In the genomic region with DNA sequence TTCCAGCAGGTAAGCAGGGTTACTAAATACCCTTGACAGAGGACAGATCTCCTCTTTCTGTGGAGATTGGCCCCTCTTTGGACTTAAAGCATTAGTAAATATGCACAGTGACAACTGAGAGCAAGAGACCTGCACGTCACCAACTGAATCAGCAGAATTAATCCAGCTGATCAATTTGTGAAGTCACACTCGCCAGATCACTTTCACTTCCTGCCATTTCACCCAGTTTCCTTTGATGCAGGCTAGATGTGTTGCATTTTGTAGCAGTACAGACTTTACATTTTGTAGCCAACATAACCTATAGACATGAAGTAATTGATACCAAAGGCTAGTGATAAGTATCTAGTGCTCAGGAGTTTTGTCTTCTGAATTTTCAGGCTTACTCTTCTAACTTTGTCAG, we compare ENCODE assay signal across 15 cellular contexts.
"Had no signal": no experiment of that assay in that cellular context is flagged by ENCODE, and none has a peak within 500 bp of the region (broad histone marks: within the 10 kb centered on the region; RNA-seq: fewer than 3 reads in every experiment).

No MANE protein-coding gene starts in this region.

- ATAC-seq: activated CD8-positive, alpha-beta T cell treated with anti-CD3 and anti-CD28 coated beads, Interleukin-2, amount 10 ng/mL, durations not matched to agents 7 days and 5 days; foreskin keratinocyte; lower lobe of right lung; sciatic nerve; WTC11 had no signal

- DNase-seq: activated CD4-positive, alpha-beta T cell treated with anti-CD3 and anti-CD28 coated beads for 4 hours; activated CD8-positive, alpha-beta T cell treated with anti-CD3 and anti-CD28 coated beads, Interleukin-2, amount 10 ng/mL, durations not matched to agents 7 days and 5 days; activated naive CD8-positive, alpha-beta T cell treated with anti-CD3 and anti-CD28 coated beads, Interleukin-2, amount 10 ng/mL, durations not matched to agents 7 days and 5 days; brain microvascular endothelial cell; cortex of kidney; effector CD4-positive, alpha-beta T cell; foreskin keratinocyte; lower lobe of right lung; ovary; stomach; testis; upper lobe of left lung had no signal

- H3K27ac Mint-ChIP-seq: activated CD8-positive, alpha-beta T cell treated with anti-CD3 and anti-CD28 coated beads, Interleukin-2, amount 10 ng/mL, durations not matched to agents 7 days and 5 days; activated naive CD8-positive, alpha-beta T cell treated with anti-CD3 and anti-CD28 coated beads, Interleukin-2, amount 10 ng/mL, durations not matched to agents 7 days and 5 days; neural progenitor cell; WTC11 had no signal

- H3K4me3 Mint-ChIP-seq: activated CD8-positive, alpha-beta T cell treated with anti-CD3 and anti-CD28 coated beads, Interleukin-2, amount 10 ng/mL, durations not matched to agents 7 days and 5 days; activated naive CD8-positive, alpha-beta T cell treated with anti-CD3 and anti-CD28 coated beads, Interleukin-2, amount 10 ng/mL, durations not matched to agents 7 days and 5 days; neural progenitor cell; WTC11 had no signal

- H3K36me3 Mint-ChIP-seq: activated naive CD8-positive, alpha-beta T cell treated with anti-CD3 and anti-CD28 coated beads, Interleukin-2, amount 10 ng/mL, durations not matched to agents 7 days and 5 days; neural progenitor cell; WTC11 had no signal

- H3K4me1 Mint-ChIP-seq: activated naive CD8-positive, alpha-beta T cell treated with anti-CD3 and anti-CD28 coated beads, Interleukin-2, amount 10 ng/mL, durations not matched to agents 7 days and 5 days; neural progenitor cell; WTC11 had no signal

- H3K9me3 Mint-ChIP-seq: activated naive CD8-positive, alpha-beta T cell treated with anti-CD3 and anti-CD28 coated beads, Interleukin-2, amount 10 ng/mL, durations not matched to agents 7 days and 5 days; neural progenitor cell; WTC11 had no signal
